1 cellular context compared by ENCODE assay signal in the genomic region with DNA sequence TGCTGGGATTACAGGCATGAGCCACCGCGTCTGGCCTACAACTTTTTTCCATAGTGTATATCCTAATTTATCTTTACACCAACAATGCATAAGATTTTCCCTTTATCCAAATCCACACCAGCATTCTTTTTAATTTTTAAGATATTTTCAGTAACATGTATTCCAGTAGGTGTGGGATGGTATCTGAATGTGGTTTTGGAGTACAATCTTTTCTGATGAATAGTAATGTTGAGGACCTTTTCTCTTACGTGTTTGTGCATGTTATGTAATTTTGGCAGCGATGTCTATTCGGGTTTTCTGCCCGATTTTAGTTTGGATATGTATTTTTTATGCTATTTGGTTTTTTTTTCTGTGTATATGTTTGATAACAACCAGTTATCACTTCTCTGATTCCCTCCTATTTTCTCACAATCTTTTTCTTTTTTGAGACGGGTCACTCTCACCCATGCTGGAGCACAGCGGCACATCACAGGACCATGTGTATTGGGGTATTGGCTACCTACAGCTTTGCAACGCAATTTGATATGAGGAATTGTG.
TF ChIP-seq lines count a peak whose summit lies in the region.

No MANE protein-coding gene starts in this region.

TF ChIP-seq in K562, 482 proteins besides CTCF, POLR2A, EP300 and RAD21 (continued from another document):
- TF ChIP-seq, protein P1, sequence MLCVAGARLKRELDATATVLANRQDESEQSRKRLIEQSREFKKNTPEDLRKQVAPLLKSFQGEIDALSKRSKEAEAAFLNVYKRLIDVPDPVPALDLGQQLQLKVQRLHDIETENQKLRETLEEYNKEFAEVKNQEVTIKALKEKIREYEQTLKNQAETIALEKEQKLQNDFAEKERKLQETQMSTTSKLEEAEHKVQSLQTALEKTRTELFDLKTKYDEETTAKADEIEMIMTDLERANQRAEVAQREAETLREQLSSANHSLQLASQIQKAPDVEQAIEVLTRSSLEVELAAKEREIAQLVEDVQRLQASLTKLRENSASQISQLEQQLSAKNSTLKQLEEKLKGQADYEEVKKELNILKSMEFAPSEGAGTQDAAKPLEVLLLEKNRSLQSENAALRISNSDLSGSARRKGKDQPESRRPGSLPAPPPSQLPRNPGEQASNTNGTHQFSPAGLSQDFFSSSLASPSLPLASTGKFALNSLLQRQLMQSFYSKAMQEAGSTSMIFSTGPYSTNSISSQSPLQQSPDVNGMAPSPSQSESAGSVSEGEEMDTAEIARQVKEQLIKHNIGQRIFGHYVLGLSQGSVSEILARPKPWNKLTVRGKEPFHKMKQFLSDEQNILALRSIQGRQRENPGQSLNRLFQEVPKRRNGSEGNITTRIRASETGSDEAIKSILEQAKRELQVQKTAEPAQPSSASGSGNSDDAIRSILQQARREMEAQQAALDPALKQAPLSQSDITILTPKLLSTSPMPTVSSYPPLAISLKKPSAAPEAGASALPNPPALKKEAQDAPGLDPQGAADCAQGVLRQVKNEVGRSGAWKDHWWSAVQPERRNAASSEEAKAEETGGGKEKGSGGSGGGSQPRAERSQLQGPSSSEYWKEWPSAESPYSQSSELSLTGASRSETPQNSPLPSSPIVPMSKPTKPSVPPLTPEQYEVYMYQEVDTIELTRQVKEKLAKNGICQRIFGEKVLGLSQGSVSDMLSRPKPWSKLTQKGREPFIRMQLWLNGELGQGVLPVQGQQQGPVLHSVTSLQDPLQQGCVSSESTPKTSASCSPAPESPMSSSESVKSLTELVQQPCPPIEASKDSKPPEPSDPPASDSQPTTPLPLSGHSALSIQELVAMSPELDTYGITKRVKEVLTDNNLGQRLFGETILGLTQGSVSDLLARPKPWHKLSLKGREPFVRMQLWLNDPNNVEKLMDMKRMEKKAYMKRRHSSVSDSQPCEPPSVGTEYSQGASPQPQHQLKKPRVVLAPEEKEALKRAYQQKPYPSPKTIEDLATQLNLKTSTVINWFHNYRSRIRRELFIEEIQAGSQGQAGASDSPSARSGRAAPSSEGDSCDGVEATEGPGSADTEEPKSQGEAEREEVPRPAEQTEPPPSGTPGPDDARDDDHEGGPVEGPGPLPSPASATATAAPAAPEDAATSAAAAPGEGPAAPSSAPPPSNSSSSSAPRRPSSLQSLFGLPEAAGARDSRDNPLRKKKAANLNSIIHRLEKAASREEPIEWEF (CRISPR knock-in tag; IDR thresholded peaks at IDR 0.05) = no peak
- TF ChIP-seq, protein P2, sequence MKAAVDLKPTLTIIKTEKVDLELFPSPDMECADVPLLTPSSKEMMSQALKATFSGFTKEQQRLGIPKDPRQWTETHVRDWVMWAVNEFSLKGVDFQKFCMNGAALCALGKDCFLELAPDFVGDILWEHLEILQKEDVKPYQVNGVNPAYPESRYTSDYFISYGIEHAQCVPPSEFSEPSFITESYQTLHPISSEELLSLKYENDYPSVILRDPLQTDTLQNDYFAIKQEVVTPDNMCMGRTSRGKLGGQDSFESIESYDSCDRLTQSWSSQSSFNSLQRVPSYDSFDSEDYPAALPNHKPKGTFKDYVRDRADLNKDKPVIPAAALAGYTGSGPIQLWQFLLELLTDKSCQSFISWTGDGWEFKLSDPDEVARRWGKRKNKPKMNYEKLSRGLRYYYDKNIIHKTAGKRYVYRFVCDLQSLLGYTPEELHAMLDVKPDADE (conservative IDR thresholded peaks at IDR 0.05; ENCODE audit: control insufficient read depth, low read depth, low read length) = no peak
- TF ChIP-seq WHSC1 (IDR thresholded peaks at IDR 0.05; ENCODE audit: low read length) = no peak
- TF ChIP-seq, protein P3, sequence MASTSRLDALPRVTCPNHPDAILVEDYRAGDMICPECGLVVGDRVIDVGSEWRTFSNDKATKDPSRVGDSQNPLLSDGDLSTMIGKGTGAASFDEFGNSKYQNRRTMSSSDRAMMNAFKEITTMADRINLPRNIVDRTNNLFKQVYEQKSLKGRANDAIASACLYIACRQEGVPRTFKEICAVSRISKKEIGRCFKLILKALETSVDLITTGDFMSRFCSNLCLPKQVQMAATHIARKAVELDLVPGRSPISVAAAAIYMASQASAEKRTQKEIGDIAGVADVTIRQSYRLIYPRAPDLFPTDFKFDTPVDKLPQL (IDR thresholded peaks at IDR 0.05; ENCODE audit: extremely low read depth, insufficient read length) = no peak
- TF ChIP-seq PRPF4 (IDR thresholded peaks at IDR 0.05; ENCODE audit: insufficient read depth, low read depth, low read length, poor library complexity, severe bottlenecking) = no peak
- no peak for TF ChIP-seq KDM4B (IDR thresholded peaks at IDR 0.05; ENCODE audit: borderline replicate concordance in 2 of 2, low read depth in 1 of 2)
- TF ChIP-seq, protein P4, sequence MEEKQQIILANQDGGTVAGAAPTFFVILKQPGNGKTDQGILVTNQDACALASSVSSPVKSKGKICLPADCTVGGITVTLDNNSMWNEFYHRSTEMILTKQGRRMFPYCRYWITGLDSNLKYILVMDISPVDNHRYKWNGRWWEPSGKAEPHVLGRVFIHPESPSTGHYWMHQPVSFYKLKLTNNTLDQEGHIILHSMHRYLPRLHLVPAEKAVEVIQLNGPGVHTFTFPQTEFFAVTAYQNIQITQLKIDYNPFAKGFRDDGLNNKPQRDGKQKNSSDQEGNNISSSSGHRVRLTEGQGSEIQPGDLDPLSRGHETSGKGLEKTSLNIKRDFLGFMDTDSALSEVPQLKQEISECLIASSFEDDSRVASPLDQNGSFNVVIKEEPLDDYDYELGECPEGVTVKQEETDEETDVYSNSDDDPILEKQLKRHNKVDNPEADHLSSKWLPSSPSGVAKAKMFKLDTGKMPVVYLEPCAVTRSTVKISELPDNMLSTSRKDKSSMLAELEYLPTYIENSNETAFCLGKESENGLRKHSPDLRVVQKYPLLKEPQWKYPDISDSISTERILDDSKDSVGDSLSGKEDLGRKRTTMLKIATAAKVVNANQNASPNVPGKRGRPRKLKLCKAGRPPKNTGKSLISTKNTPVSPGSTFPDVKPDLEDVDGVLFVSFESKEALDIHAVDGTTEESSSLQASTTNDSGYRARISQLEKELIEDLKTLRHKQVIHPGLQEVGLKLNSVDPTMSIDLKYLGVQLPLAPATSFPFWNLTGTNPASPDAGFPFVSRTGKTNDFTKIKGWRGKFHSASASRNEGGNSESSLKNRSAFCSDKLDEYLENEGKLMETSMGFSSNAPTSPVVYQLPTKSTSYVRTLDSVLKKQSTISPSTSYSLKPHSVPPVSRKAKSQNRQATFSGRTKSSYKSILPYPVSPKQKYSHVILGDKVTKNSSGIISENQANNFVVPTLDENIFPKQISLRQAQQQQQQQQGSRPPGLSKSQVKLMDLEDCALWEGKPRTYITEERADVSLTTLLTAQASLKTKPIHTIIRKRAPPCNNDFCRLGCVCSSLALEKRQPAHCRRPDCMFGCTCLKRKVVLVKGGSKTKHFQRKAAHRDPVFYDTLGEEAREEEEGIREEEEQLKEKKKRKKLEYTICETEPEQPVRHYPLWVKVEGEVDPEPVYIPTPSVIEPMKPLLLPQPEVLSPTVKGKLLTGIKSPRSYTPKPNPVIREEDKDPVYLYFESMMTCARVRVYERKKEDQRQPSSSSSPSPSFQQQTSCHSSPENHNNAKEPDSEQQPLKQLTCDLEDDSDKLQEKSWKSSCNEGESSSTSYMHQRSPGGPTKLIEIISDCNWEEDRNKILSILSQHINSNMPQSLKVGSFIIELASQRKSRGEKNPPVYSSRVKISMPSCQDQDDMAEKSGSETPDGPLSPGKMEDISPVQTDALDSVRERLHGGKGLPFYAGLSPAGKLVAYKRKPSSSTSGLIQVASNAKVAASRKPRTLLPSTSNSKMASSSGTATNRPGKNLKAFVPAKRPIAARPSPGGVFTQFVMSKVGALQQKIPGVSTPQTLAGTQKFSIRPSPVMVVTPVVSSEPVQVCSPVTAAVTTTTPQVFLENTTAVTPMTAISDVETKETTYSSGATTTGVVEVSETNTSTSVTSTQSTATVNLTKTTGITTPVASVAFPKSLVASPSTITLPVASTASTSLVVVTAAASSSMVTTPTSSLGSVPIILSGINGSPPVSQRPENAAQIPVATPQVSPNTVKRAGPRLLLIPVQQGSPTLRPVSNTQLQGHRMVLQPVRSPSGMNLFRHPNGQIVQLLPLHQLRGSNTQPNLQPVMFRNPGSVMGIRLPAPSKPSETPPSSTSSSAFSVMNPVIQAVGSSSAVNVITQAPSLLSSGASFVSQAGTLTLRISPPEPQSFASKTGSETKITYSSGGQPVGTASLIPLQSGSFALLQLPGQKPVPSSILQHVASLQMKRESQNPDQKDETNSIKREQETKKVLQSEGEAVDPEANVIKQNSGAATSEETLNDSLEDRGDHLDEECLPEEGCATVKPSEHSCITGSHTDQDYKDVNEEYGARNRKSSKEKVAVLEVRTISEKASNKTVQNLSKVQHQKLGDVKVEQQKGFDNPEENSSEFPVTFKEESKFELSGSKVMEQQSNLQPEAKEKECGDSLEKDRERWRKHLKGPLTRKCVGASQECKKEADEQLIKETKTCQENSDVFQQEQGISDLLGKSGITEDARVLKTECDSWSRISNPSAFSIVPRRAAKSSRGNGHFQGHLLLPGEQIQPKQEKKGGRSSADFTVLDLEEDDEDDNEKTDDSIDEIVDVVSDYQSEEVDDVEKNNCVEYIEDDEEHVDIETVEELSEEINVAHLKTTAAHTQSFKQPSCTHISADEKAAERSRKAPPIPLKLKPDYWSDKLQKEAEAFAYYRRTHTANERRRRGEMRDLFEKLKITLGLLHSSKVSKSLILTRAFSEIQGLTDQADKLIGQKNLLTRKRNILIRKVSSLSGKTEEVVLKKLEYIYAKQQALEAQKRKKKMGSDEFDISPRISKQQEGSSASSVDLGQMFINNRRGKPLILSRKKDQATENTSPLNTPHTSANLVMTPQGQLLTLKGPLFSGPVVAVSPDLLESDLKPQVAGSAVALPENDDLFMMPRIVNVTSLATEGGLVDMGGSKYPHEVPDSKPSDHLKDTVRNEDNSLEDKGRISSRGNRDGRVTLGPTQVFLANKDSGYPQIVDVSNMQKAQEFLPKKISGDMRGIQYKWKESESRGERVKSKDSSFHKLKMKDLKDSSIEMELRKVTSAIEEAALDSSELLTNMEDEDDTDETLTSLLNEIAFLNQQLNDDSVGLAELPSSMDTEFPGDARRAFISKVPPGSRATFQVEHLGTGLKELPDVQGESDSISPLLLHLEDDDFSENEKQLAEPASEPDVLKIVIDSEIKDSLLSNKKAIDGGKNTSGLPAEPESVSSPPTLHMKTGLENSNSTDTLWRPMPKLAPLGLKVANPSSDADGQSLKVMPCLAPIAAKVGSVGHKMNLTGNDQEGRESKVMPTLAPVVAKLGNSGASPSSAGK (IDR thresholded peaks at IDR 0.05) = no peak
- no peak for TF ChIP-seq JUNB (CRISPR knock-in tag; conservative IDR thresholded peaks at IDR 0.05)
- TF ChIP-seq BRD9 (IDR thresholded peaks at IDR 0.05; ENCODE audit: low read depth, partially characterized antibody) = no peak
- TF ChIP-seq RFX7 (CRISPR knock-in tag; IDR thresholded peaks at IDR 0.05) = no peak
- no peak for TF ChIP-seq FOXP1 (CRISPR knock-in tag; IDR thresholded peaks at IDR 0.05)
- TF ChIP-seq GTF2E2 (tag; IDR thresholded peaks at IDR 0.05) = no peak
- TF ChIP-seq, protein P5, sequence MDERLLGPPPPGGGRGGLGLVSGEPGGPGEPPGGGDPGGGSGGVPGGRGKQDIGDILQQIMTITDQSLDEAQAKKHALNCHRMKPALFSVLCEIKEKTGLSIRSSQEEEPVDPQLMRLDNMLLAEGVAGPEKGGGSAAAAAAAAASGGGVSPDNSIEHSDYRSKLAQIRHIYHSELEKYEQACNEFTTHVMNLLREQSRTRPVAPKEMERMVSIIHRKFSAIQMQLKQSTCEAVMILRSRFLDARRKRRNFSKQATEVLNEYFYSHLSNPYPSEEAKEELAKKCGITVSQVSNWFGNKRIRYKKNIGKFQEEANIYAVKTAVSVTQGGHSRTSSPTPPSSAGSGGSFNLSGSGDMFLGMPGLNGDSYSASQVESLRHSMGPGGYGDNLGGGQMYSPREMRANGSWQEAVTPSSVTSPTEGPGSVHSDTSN (CRISPR knock-in tag; IDR thresholded peaks at IDR 0.05; ENCODE audit: low read depth) = no peak
- TF ChIP-seq, protein P5 (tag; conservative IDR thresholded peaks at IDR 0.05; ENCODE audit: low read depth) = no peak
